In the genomic region with DNA sequence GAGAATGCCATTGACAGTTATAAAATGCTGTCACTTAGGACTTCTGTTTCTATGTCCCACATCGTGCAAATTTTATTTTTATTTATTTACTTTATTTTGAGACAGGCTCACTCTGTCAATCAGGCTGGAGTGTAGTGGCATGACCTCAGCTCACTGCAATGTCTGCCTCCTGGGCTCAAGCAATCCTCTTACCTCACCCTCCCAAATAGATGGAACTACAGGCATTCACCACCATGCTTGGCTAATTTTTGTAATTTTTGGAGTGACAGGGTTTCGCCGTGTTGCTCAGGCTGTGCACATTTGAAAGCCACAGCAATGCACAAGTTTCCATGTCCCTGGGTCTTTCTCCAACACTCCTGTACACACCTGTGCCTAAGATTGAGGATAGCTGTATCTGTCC, we compare ENCODE assay signal across 19 cellular contexts. TPM values are rescaled to one million over a fixed set of nuclear protein-coding genes. Genes with fewer than 3 reads are reported as not detected.
A peak's percentile ranks its signal among the peaks of the same experiment; 100 is the strongest.
DNase-seq lines count a peak whose midpoint lies in the region; ATAC-seq, FAIRE-seq and TF ChIP-seq lines count a peak whose summit lies in the region.
"Had no signal": no experiment of that assay in that cellular context is flagged by ENCODE, and none has a peak within 500 bp of the region (broad histone marks: within the 10 kb centered on the region; RNA-seq: fewer than 3 reads in every experiment).

No MANE protein-coding gene starts in this region.

- peaks cover 22% of the 10 kb centered on the region for H3K4me1 Mint-ChIP-seq in astrocyte (ENCODE audit: low read depth, unreplicated experiment)
- H3K4me1 Mint-ChIP-seq in endodermal cell: no peaks in the 10 kb centered on the region
- H3K4me1 Mint-ChIP-seq in natural killer cell treated with Interleukin-12 subunit alpha and Interleukin-12 subunit beta and Interleukin-15 and Interleukin-18, amount 100 ng/mL, for 72 hours (ENCODE audit: low read depth in 2 of 2): no peaks in the 10 kb centered on the region
- H3K4me1 Mint-ChIP-seq: CD14-positive monocyte; CD4-positive, alpha-beta memory T cell; H9 had no signal

- H3K9me3 Mint-ChIP-seq in astrocyte (ENCODE audit: unreplicated experiment) (no peaks in the 10 kb centered on the region), endodermal cell (no peaks in the 10 kb centered on the region)
- H3K9me3 Mint-ChIP-seq in natural killer cell treated with Interleukin-12 subunit alpha and Interleukin-12 subunit beta and Interleukin-15 and Interleukin-18, amount 100 ng/mL, for 72 hours: peaks cover 7% of the 10 kb centered on the region
- H3K9me3 Mint-ChIP-seq: GM23338, H9 had no signal

- WGBS in trophoblast cell (ENCODE audit: extremely low coverage, insufficient coverage, insufficient read length): no CpG with 5 or more reads among the region's 3 CpGs
- 99 to 100% methylated on average over 3 of the region's 3 CpGs for WGBS in endodermal cell (ENCODE audit: insufficient coverage in 1 of 2, insufficient read length in 1 of 2), 2 experiments

- H3K36me3 Mint-ChIP-seq in astrocyte (ENCODE audit: low read depth, unreplicated experiment) (no peaks in the 10 kb centered on the region), endodermal cell (ENCODE audit: low read depth) (peaks cover 2% of the 10 kb centered on the region)
- H3K36me3 Mint-ChIP-seq in natural killer cell treated with Interleukin-12 subunit alpha and Interleukin-12 subunit beta and Interleukin-15 and Interleukin-18, amount 100 ng/mL, for 72 hours: no peaks in the 10 kb centered on the region
- H3K36me3 Mint-ChIP-seq: CD14-positive monocyte; CD4-positive, alpha-beta memory T cell had no signal

- H2AK5ac ChIP-seq in trophoblast cell (ENCODE audit: low read length): no peak overlapping the region

- H3K36me3 ChIP-seq in BLaER1: no peaks in the 10 kb centered on the region
- peaks cover 29% of the 10 kb centered on the region for H3K36me3 ChIP-seq in astrocyte (ENCODE audit: insufficient read depth, low read length)
- H3K36me3 ChIP-seq in trophoblast cell (ENCODE audit: control insufficient read depth in 1 of 2, insufficient read depth in 2 of 2, low read length in 2 of 2): no peaks in the 10 kb centered on the region
- H3K36me3 ChIP-seq in endodermal cell (ENCODE audit: control insufficient read depth, insufficient read depth, low read length): no peaks in the 10 kb centered on the region

- H3K9ac ChIP-seq in BLaER1 (no peak overlapping the region), astrocyte (ENCODE audit: low read length) (no peak overlapping the region), trophoblast cell (ENCODE audit: low read length) (no peak overlapping the region), endodermal cell (ENCODE audit: extremely low read depth, low read length, poor library complexity, severe bottlenecking) (no peak overlapping the region)

- H3K4me1 ChIP-seq in BLaER1 (peaks cover 22% of the 10 kb centered on the region), astrocyte (ENCODE audit: insufficient read depth, low read length) (peaks cover 6% of the 10 kb centered on the region), trophoblast cell (ENCODE audit: control insufficient read depth in 1 of 2, insufficient read depth in 2 of 2, low read length in 2 of 2) (peaks cover 9 to 25% of the 10 kb centered on the region in 2 experiments), endodermal cell (ENCODE audit: control insufficient read depth, insufficient read depth, low read length) (no peaks in the 10 kb centered on the region)

- ATAC-seq in HG03520 (IDR thresholded peaks at IDR 0.05; ENCODE audit: unreplicated experiment): no peak
- ATAC-seq in natural killer cell treated with Interleukin-12 subunit alpha and Interleukin-12 subunit beta and Interleukin-15 and Interleukin-18, amount 100 ng/mL, for 72 hours: no peak
- ATAC-seq: GM23338, K562 had no signal

- H3K4me2 ChIP-seq in BLaER1 (0 out of 2 replicates have a peak overlapping the region, but pooled peaks have one; percentile 46), astrocyte (ENCODE audit: low read length) (no peak overlapping the region), trophoblast cell (ENCODE audit: low read length) (no peak overlapping the region)
- H3K4me2 ChIP-seq: GM23338 had no signal

- H4K8ac ChIP-seq in trophoblast cell (ENCODE audit: low read depth, low read length): no peak overlapping the region

- H3K79me1 ChIP-seq in trophoblast cell (ENCODE audit: low read length): peaks cover 10% of the 10 kb centered on the region

- H3K27me3 Mint-ChIP-seq in astrocyte (ENCODE audit: low read depth, unreplicated experiment): no peaks in the 10 kb centered on the region
- H3K27me3 Mint-ChIP-seq in endodermal cell (ENCODE audit: insufficient read depth): no peaks in the 10 kb centered on the region
- no peaks in the 10 kb centered on the region for H3K27me3 Mint-ChIP-seq in natural killer cell treated with Interleukin-12 subunit alpha and Interleukin-12 subunit beta and Interleukin-15 and Interleukin-18, amount 100 ng/mL, for 72 hours

- H3K79me2 ChIP-seq in astrocyte (ENCODE audit: insufficient read depth, low read length) (peaks cover 3% of the 10 kb centered on the region), trophoblast cell (ENCODE audit: control insufficient read depth, insufficient read depth, low read length, poor library complexity) (no peaks in the 10 kb centered on the region)

- peak overlapping the region; percentile 59 for H3K18ac ChIP-seq in trophoblast cell (ENCODE audit: low read length)

- H2AFZ ChIP-seq in astrocyte (ENCODE audit: low read depth, low read length): no peak overlapping the region
- no peak overlapping the region for H2AFZ ChIP-seq in trophoblast cell (ENCODE audit: insufficient read depth, low read length, poor library complexity)
- H2AFZ ChIP-seq: GM23338 had no signal

- 0 out of 2 replicates have a peak, but pooled peaks cover 3% of the 10 kb centered on the region for H3K9me3 ChIP-seq in BLaER1
- no peaks in the 10 kb centered on the region for H3K9me3 ChIP-seq in astrocyte (ENCODE audit: insufficient read depth, low read depth, low read length)
- no peaks in the 10 kb centered on the region for H3K9me3 ChIP-seq in trophoblast cell (ENCODE audit: insufficient read depth, low read depth, low read length)
- H3K9me3 ChIP-seq in endodermal cell (ENCODE audit: control insufficient read depth, low read length): no peaks in the 10 kb centered on the region

- peak overlapping the region; percentile 83 for H2BK120ac ChIP-seq in trophoblast cell (ENCODE audit: insufficient read depth, low read length, poor library complexity)

- no peak overlapping the region for H3K4ac ChIP-seq in trophoblast cell (ENCODE audit: low read depth, low read length)

- DNase-seq in astrocyte (ENCODE audit: low read depth): no peak
- peak; percentile 35 for DNase-seq in kidney glomerular epithelial cell (lab: John Stamatoyannopoulos, UW)
- DNase-seq in trophoblast cell: peak; percentile 56 to 86
- DNase-seq in endodermal cell: no peak
- no peak for DNase-seq in natural killer cell treated with Interleukin-12 subunit alpha and Interleukin-12 subunit beta and Interleukin-15 and Interleukin-18, amount 100 ng/mL, for 72 hours (ENCODE audit: low spot score)
- DNase-seq: ACHN; CD4-positive, alpha-beta memory T cell; DMS79; GDM1; H9; IMR-90 had no signal

- H2BK5ac ChIP-seq in trophoblast cell (ENCODE audit: low read depth, low read length, poor library complexity): peak overlapping the region; percentile 36

- H3K27ac Mint-ChIP-seq in astrocyte (ENCODE audit: unreplicated experiment): peak overlapping the region; percentile 76
- H3K27ac Mint-ChIP-seq in endodermal cell: no peak overlapping the region
- H3K27ac Mint-ChIP-seq in natural killer cell treated with Interleukin-12 subunit alpha and Interleukin-12 subunit beta and Interleukin-15 and Interleukin-18, amount 100 ng/mL, for 72 hours: no peak overlapping the region
- H3K27ac Mint-ChIP-seq: CD14-positive monocyte; CD4-positive, alpha-beta memory T cell had no signal

- no peak overlapping the region for H3K23ac ChIP-seq in trophoblast cell (ENCODE audit: low read length)

- peak overlapping the region; percentile 55 for H4K91ac ChIP-seq in trophoblast cell (ENCODE audit: low read depth, low read length)

- no peaks in the 10 kb centered on the region for H3K27me3 ChIP-seq in BLaER1
- H3K27me3 ChIP-seq in astrocyte (ENCODE audit: insufficient read depth, low read length): no peaks in the 10 kb centered on the region
- no peaks in the 10 kb centered on the region for H3K27me3 ChIP-seq in trophoblast cell (ENCODE audit: insufficient read depth, low read length)
- no peaks in the 10 kb centered on the region for H3K27me3 ChIP-seq in endodermal cell (ENCODE audit: control insufficient read depth, insufficient read depth, low read length, poor library complexity, severe bottlenecking)

- TF ChIP-seq CTCF in astrocyte (IDR thresholded peaks at IDR 0.05; ENCODE audit: insufficient read depth, low read depth, low read length) (no peak), endodermal cell (conservative IDR thresholded peaks at IDR 0.05) (no peak)

- H4K20me1 ChIP-seq in BLaER1 (no peaks in the 10 kb centered on the region), astrocyte (ENCODE audit: insufficient read depth, low read length) (no peaks in the 10 kb centered on the region)

- H3K14ac ChIP-seq in trophoblast cell (ENCODE audit: low read length): peak overlapping the region; percentile 43

- H3K4me3 ChIP-seq in BLaER1 (no peak overlapping the region), astrocyte (ENCODE audit: insufficient read depth, low read depth, low read length) (no peak overlapping the region), trophoblast cell (ENCODE audit: low read depth, low read length) (no peak overlapping the region), endodermal cell (ENCODE audit: low read length) (no peak overlapping the region)
- H3K4me3 ChIP-seq: GM23338, K562 had no signal

- H3K27ac ChIP-seq in BLaER1 (no peak overlapping the region), astrocyte (ENCODE audit: low read depth, low read length) (no peak overlapping the region), trophoblast cell (ENCODE audit: low read depth, low read length) (peak overlapping the region; percentile 48), endodermal cell (ENCODE audit: low read depth, low read length) (no peak overlapping the region)
- H3K27ac ChIP-seq: HL-60 had no signal

- H4K12ac ChIP-seq in trophoblast cell (ENCODE audit: low read depth, low read length): no peak overlapping the region

- H3K4me3 Mint-ChIP-seq in astrocyte (ENCODE audit: unreplicated experiment): no peak overlapping the region
- H3K4me3 Mint-ChIP-seq in endodermal cell: no peak overlapping the region
- no peak overlapping the region for H3K4me3 Mint-ChIP-seq in natural killer cell treated with Interleukin-12 subunit alpha and Interleukin-12 subunit beta and Interleukin-15 and Interleukin-18, amount 100 ng/mL, for 72 hours
- H3K4me3 Mint-ChIP-seq: CD14-positive monocyte; CD4-positive, alpha-beta memory T cell; GM23338; H9 had no signal

- no peak for FAIRE-seq in astrocyte (lab: Jason Lieb, UNC)
- FAIRE-seq: GM12892, GM18507, K562 had no signal

- peak overlapping the region; percentile 72 for H2BK12ac ChIP-seq in trophoblast cell (ENCODE audit: low read length)

RNA-seq across cellular contexts. Expression of gene ADAMTS16, which starts 51.8 kb away (rescaled TPM):
- 5.7 and 11.4 TPM in 2 replicates for total RNA-seq in astrocyte
- polyA plus RNA-seq in trophoblast cell (2013): 2.9 and 3.1 TPM in 2 replicates
- 1 to 10 TPM in 1 of 2 donors, under 1 TPM in 1; 0.77 to 7.4 TPM for total RNA-seq in endodermal cell
- 3.3 TPM for polyA plus RNA-seq in endodermal cell (2013, experiment 1 of 2)
- 5.1 TPM for polyA plus RNA-seq in endodermal cell (2013, experiment 2 of 2)
- total RNA-seq in natural killer cell treated with Interleukin-12 subunit alpha and Interleukin-12 subunit beta and Interleukin-15 and Interleukin-18, amount 100 ng/mL, for 72 hours: not detected
- total RNA-seq: CD4-positive, alpha-beta memory T cell; K562 had no signal
- polyA plus RNA-seq: CD14-positive monocyte; CD4-positive, alpha-beta memory T cell; K562 had no signal

Comparison
In these comparisons a context has a peak if more than half of its experiments do, and no peak if none do; other contexts are left out.
1. DNase-seq: peak in kidney glomerular epithelial cell (single experiment) and trophoblast cell (2 of 2); none in astrocyte (single experiment), endodermal cell (single experiment) and natural killer cell treated with Interleukin-12 subunit alpha and Interleukin-12 subunit beta and Interleukin-15 and Interleukin-18, amount 100 ng/mL, for 72 hours (single experiment).